Comparison of ENCODE assay signal across 9 cellular contexts in the genomic region with DNA sequence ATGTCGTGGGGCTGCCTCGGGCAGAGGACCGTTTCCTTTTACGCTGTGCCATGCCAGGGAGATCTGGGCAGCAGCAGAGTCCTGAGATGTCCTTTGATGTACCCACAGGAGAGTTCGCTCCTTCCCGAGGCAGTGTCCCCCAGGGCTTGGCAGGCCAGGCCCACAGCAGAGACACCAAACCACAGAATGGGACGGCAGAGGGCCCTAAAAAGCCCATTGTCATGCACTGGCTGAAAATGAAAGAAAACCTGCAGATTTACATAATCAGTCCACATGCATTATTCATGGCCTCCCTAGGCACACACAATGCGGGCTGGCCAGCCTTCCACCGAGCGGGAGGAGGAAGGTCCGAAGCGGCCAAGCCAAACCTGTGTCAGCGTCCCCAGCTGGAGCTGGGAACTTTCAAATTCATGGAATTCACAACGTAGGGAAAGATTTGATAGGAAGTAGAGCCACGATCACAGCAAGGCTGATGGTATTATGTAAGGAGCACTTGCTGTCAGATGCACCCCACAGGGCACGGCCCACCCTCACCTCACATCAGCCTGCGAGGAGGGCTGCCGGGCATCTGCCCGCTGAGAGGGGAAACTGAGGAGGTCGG. TPM values are rescaled to one million over a fixed set of nuclear protein-coding genes. Genes with fewer than 3 reads are reported as not detected.
DNase-seq lines count a peak whose midpoint lies in the region; ATAC-seq and TF ChIP-seq lines count a peak whose summit lies in the region.
"Had no signal": no experiment of that assay in that cellular context is flagged by ENCODE, and none has a peak within 500 bp of the region (broad histone marks: within the 10 kb centered on the region; RNA-seq: fewer than 3 reads in every experiment).

No MANE protein-coding gene starts in this region.

- peak overlapping the region; percentile 93 for H3K4me2 ChIP-seq in MM.1S (ENCODE audit: low read depth, low read length)

- H3K36me3 ChIP-seq in MM.1S (replicated peaks; ENCODE audit: insufficient read depth, low read length) = no peaks in the 10 kb centered on the region

- peak overlapping the region; percentile 50 for H3K4me3 ChIP-seq in MM.1S (ENCODE audit: low read length)

- H3K4me1 Mint-ChIP-seq in T-helper 1 cell treated with Interleukin-12 subunit alpha and Interleukin-12 subunit beta and Interleukin-4 antibody, amounts not matched to agents 30 μg/mL and 1 μg/mL, for 36 hours (ENCODE audit: low read depth) = peaks cover 9% of the 10 kb centered on the region
- peaks cover 10% of the 10 kb centered on the region for H3K4me1 Mint-ChIP-seq in stimulated activated effector memory CD8-positive, alpha-beta T cell treated with anti-CD3 and anti-CD28 coated beads, Interleukin-12 subunit alpha, Interleukin-12 subunit beta, amount 100 ng/mL, for 72 hours

- H3K27ac ChIP-seq in MM.1S (ENCODE audit: low read length) = no peak overlapping the region

- H3K9me3 ChIP-seq in MM.1S (replicated peaks; ENCODE audit: insufficient read depth, low read length) = no peaks in the 10 kb centered on the region

- no peaks in the 10 kb centered on the region for H3K27me3 ChIP-seq in MM.1S (replicated peaks; ENCODE audit: insufficient read depth, low read length)

- intact Hi-C loops in posterior vena cava (cut with DNase I) = no loop called here

- no peaks in the 10 kb centered on the region for H4K20me1 ChIP-seq in MM.1S (ENCODE audit: insufficient read depth, low read length)

- no peak overlapping the region for H3K27ac Mint-ChIP-seq in T-helper 1 cell treated with Interleukin-12 subunit alpha and Interleukin-12 subunit beta and Interleukin-4 antibody, amounts not matched to agents 30 μg/mL and 1 μg/mL, for 36 hours
- H3K27ac Mint-ChIP-seq in stimulated activated effector memory CD8-positive, alpha-beta T cell treated with anti-CD3 and anti-CD28 coated beads, Interleukin-12 subunit alpha, Interleukin-12 subunit beta, amount 100 ng/mL, for 72 hours = no peak overlapping the region

- H3K79me2 ChIP-seq in MM.1S (ENCODE audit: low read length) = no peaks in the 10 kb centered on the region

- peaks cover 53% of the 10 kb centered on the region for H3K27me3 Mint-ChIP-seq in T-helper 1 cell treated with Interleukin-12 subunit alpha and Interleukin-12 subunit beta and Interleukin-4 antibody, amounts not matched to agents 30 μg/mL and 1 μg/mL, for 36 hours (ENCODE audit: low read depth)

- no peaks in the 10 kb centered on the region for H3K9me3 Mint-ChIP-seq in T-helper 1 cell treated with Interleukin-12 subunit alpha and Interleukin-12 subunit beta and Interleukin-4 antibody, amounts not matched to agents 30 μg/mL and 1 μg/mL, for 36 hours
- no peaks in the 10 kb centered on the region for H3K9me3 Mint-ChIP-seq in stimulated activated effector memory CD8-positive, alpha-beta T cell treated with anti-CD3 and anti-CD28 coated beads, Interleukin-12 subunit alpha, Interleukin-12 subunit beta, amount 100 ng/mL, for 72 hours

- no peak for TF ChIP-seq CTCF in MM.1S (IDR thresholded peaks at IDR 0.05; ENCODE audit: low read length)

- no peaks in the 10 kb centered on the region for H3K36me3 Mint-ChIP-seq in T-helper 1 cell treated with Interleukin-12 subunit alpha and Interleukin-12 subunit beta and Interleukin-4 antibody, amounts not matched to agents 30 μg/mL and 1 μg/mL, for 36 hours (ENCODE audit: low read depth)
- no peaks in the 10 kb centered on the region for H3K36me3 Mint-ChIP-seq in stimulated activated effector memory CD8-positive, alpha-beta T cell treated with anti-CD3 and anti-CD28 coated beads, Interleukin-12 subunit alpha, Interleukin-12 subunit beta, amount 100 ng/mL, for 72 hours

- no peaks in the 10 kb centered on the region for H3F3A ChIP-seq in MM.1S (ENCODE audit: insufficient read depth, low read length)

- peak; percentile 6 for ATAC-seq in stimulated activated effector memory CD8-positive, alpha-beta T cell treated with anti-CD3 and anti-CD28 coated beads, Interleukin-12 subunit alpha, Interleukin-12 subunit beta, amount 100 ng/mL, for 72 hours
- no peak for ATAC-seq in GM19324 (IDR thresholded peaks at IDR 0.05; ENCODE audit: low FRiP score, unreplicated experiment)
- ATAC-seq: Panc1 had no signal

- H2AFZ ChIP-seq in MM.1S (ENCODE audit: low read length) = peak overlapping the region; percentile 92

- peaks cover 4% of the 10 kb centered on the region; the same call in 1 of the 2 replicates for H3K4me1 ChIP-seq in MM.1S (ENCODE audit: low read length)

- H3K9ac ChIP-seq in MM.1S (ENCODE audit: low read length) = peak overlapping the region; percentile 22; the same call in 1 of the 2 replicates

- peak overlapping the region; percentile 54 for H3K4me3 Mint-ChIP-seq in T-helper 1 cell treated with Interleukin-12 subunit alpha and Interleukin-12 subunit beta and Interleukin-4 antibody, amounts not matched to agents 30 μg/mL and 1 μg/mL, for 36 hours
- H3K4me3 Mint-ChIP-seq in stimulated activated effector memory CD8-positive, alpha-beta T cell treated with anti-CD3 and anti-CD28 coated beads, Interleukin-12 subunit alpha, Interleukin-12 subunit beta, amount 100 ng/mL, for 72 hours = no peak overlapping the region

- H3K9me2 ChIP-seq in MM.1S (replicated peaks; ENCODE audit: insufficient read depth, low read length) = no peaks in the 10 kb centered on the region

- DNase-seq in T-helper 1 cell (no peak), MM.1S (peak; percentile 58), fibroblast of peridontal ligament (ENCODE audit: extremely low read depth) (peak; percentile 45), posterior vena cava (ENCODE audit: low spot score) (no peak)
- no peak for DNase-seq in stimulated activated effector memory CD8-positive, alpha-beta T cell treated with anti-CD3 and anti-CD28 coated beads, Interleukin-12 subunit alpha, Interleukin-12 subunit beta, amount 100 ng/mL, for 72 hours (ENCODE audit: low spot score in 2 of 2)
- DNase-seq in activated effector memory CD4-positive, alpha-beta T cell treated with Interleukin-2 at 50 U/mL for 16 hours = no peak

RNA-seq across cellular contexts. Expression of gene EFHD2, which starts 25.3 kb away (rescaled TPM):
- total RNA-seq in posterior vena cava = 10 to 100 TPM; 33.4 to 39.8 TPM

RNA-seq across cellular contexts. Expression of gene CTRC, which starts 53.8 kb away (rescaled TPM):
- total RNA-seq in posterior vena cava = 1 to 10 TPM in 1 of 2 donors, not detected in 1; 1.8 TPM

Comparison
In these comparisons a context has a peak if more than half of its experiments do, and no peak if none do; other contexts are left out.
1. DNase-seq: peak in MM.1S (single experiment) and fibroblast of peridontal ligament (single experiment); none in T-helper 1 cell (0 of 5), stimulated activated effector memory CD8-positive, alpha-beta T cell treated with anti-CD3 and anti-CD28 coated beads, Interleukin-12 subunit alpha, Interleukin-12 subunit beta, amount 100 ng/mL, for 72 hours (0 of 2), activated effector memory CD4-positive, alpha-beta T cell treated with Interleukin-2 at 50 U/mL for 16 hours (single experiment) and posterior vena cava (single experiment).